In genomic region chr12:116559080-116559329, GRCh38 we compare ENCODE assay signal across 8 cellular contexts. TPM values are rescaled to one million over a fixed set of nuclear protein-coding genes. Genes with fewer than 3 reads are reported as not detected.
DNase-seq lines count a peak whose midpoint lies in the region; ATAC-seq and TF ChIP-seq lines count a peak whose summit lies in the region.

No MANE protein-coding gene starts in this region.

- H3K4me3 Mint-ChIP-seq in CD4-positive, CD25-positive, alpha-beta regulatory T cell = peak overlapping the region; percentile 76 to 90 (median 86)
- H3K4me3 Mint-ChIP-seq in activated T-helper 2 cell treated with anti-CD3 and anti-CD28 coated beads, Interferon-gamma antibody, Interleukin-2, Interleukin-4, amounts not matched to agents 10 μg/mL and 5 μg/mL and 100 μg/mL, durations not matched to agents 14 hours and 24 hours and 36 hours (ENCODE audit: low read depth) = peak overlapping the region; percentile 51

- TF ChIP-seq CTCF in neutrophil (IDR thresholded peaks at IDR 0.05) = no peak
- no peak for TF ChIP-seq CTCF in A673 (conservative IDR thresholded peaks at IDR 0.05; ENCODE audit: low read depth, low read length)

- peaks cover 6 to 7% of the 10 kb centered on the region in 2 experiments for H3K9me3 ChIP-seq in CD4-positive, CD25-positive, alpha-beta regulatory T cell (ENCODE audit: control insufficient read depth in 2 of 2, low read length in 2 of 2)
- no peaks in the 10 kb centered on the region for H3K9me3 ChIP-seq in neutrophil
- H3K9me3 ChIP-seq in A673 (ENCODE audit: low read depth, low read length, poor library complexity, severe bottlenecking) = peaks cover 16% of the 10 kb centered on the region

- no peaks in the 10 kb centered on the region for H3K36me3 ChIP-seq in CD4-positive, CD25-positive, alpha-beta regulatory T cell (ENCODE audit: control insufficient read depth, insufficient read depth, low read length)
- H3K36me3 ChIP-seq in neutrophil (no peaks in the 10 kb centered on the region), A673 (ENCODE audit: insufficient read depth, low read length, poor library complexity, severe bottlenecking) (no peaks in the 10 kb centered on the region)

- peaks cover 3% of the 10 kb centered on the region for H3K36me3 Mint-ChIP-seq in CD4-positive, CD25-positive, alpha-beta regulatory T cell
- peaks cover 9% of the 10 kb centered on the region for H3K36me3 Mint-ChIP-seq in activated T-helper 2 cell treated with anti-CD3 and anti-CD28 coated beads, Interferon-gamma antibody, Interleukin-2, Interleukin-4, amounts not matched to agents 10 μg/mL and 5 μg/mL and 100 μg/mL, durations not matched to agents 14 hours and 24 hours and 36 hours (ENCODE audit: low read depth)

- peak; percentile 13 to 27 for ATAC-seq in CD4-positive, CD25-positive, alpha-beta regulatory T cell (ENCODE audit: low read depth in 2 of 2)
- peak; percentile 54 for ATAC-seq in HG03175 (IDR thresholded peaks at IDR 0.05; ENCODE audit: unreplicated experiment)

- no peaks in the 10 kb centered on the region for H3K27me3 ChIP-seq in CD4-positive, CD25-positive, alpha-beta regulatory T cell (ENCODE audit: control insufficient read depth, insufficient read depth, low read length)
- no peaks in the 10 kb centered on the region for H3K27me3 ChIP-seq in neutrophil
- H3K27me3 ChIP-seq in A673 (replicated peaks; ENCODE audit: insufficient read depth, low read depth, low read length, poor library complexity) = no peaks in the 10 kb centered on the region

- no peak for DNase-seq in CD4-positive, CD25-positive, alpha-beta regulatory T cell
- DNase-seq in GM19240 (ENCODE audit: insufficient read length, low spot score) (peak; percentile 43), SW 1271 (lab: John Stamatoyannopoulos, UW) (no peak), NCI-H146 treated with DMSO at 0.1 percent for 48 hours (lab: John Stamatoyannopoulos, UW; ENCODE audit: unreplicated experiment) (no peak), A673 (ENCODE audit: low spot score) (no peak)
- no peak for DNase-seq in activated T-helper 2 cell treated with anti-CD3 and anti-CD28 coated beads, Interferon-gamma antibody, Interleukin-2, Interleukin-4, amounts not matched to agents 10 μg/mL and 5 μg/mL and 100 μg/mL, durations not matched to agents 14 hours and 24 hours and 36 hours (ENCODE audit: low spot score)

- H3K4me1 Mint-ChIP-seq in CD4-positive, CD25-positive, alpha-beta regulatory T cell = peaks cover 10 to 53% (median 33%) of the 10 kb centered on the region in 4 donors
- H3K4me1 Mint-ChIP-seq in activated T-helper 2 cell treated with anti-CD3 and anti-CD28 coated beads, Interferon-gamma antibody, Interleukin-2, Interleukin-4, amounts not matched to agents 10 μg/mL and 5 μg/mL and 100 μg/mL, durations not matched to agents 14 hours and 24 hours and 36 hours (ENCODE audit: low read depth) = peaks cover 42% of the 10 kb centered on the region

- BruUV-seq in A673 (replicated peaks; lab: Mats Ljungman, UMichigan) = no TSS peak

- H3K4me1 ChIP-seq in CD4-positive, CD25-positive, alpha-beta regulatory T cell (ENCODE audit: control insufficient read depth, insufficient read depth, low read length, poor library complexity, severe bottlenecking) = peaks cover 31% of the 10 kb centered on the region
- H3K4me1 ChIP-seq in neutrophil (ENCODE audit: control insufficient read depth in 1 of 2, insufficient read depth in 1 of 2, low read depth in 1 of 2, low read length in 1 of 2) (peaks cover 50 to 66% of the 10 kb centered on the region in 2 experiments), A673 (ENCODE audit: insufficient read depth, low read length, poor library complexity, severe bottlenecking) (no peaks in the 10 kb centered on the region)

- CTCF ChIA-PET in A673 (lab: Charles Lee) = no interaction called here

- no peaks in the 10 kb centered on the region for H3K27me3 Mint-ChIP-seq in CD4-positive, CD25-positive, alpha-beta regulatory T cell
- no peaks in the 10 kb centered on the region for H3K27me3 Mint-ChIP-seq in activated T-helper 2 cell treated with anti-CD3 and anti-CD28 coated beads, Interferon-gamma antibody, Interleukin-2, Interleukin-4, amounts not matched to agents 10 μg/mL and 5 μg/mL and 100 μg/mL, durations not matched to agents 14 hours and 24 hours and 36 hours (ENCODE audit: low read depth)

- POLR2A ChIA-PET in A673 (lab: Charles Lee; ENCODE audit: low non-redundant PET) = no interaction called here

- H3K9me3 Mint-ChIP-seq in CD4-positive, CD25-positive, alpha-beta regulatory T cell = peaks cover 0 to 4% (median 0%) of the 10 kb centered on the region in 7 donors
- H3K9me3 Mint-ChIP-seq in activated T-helper 2 cell treated with anti-CD3 and anti-CD28 coated beads, Interferon-gamma antibody, Interleukin-2, Interleukin-4, amounts not matched to agents 10 μg/mL and 5 μg/mL and 100 μg/mL, durations not matched to agents 14 hours and 24 hours and 36 hours = peaks cover 18% of the 10 kb centered on the region

- intact Hi-C loops in activated T-helper 2 cell treated with anti-CD3 and anti-CD28 coated beads, Interferon-gamma antibody, Interleukin-2, Interleukin-4, amounts not matched to agents 10 μg/mL and 5 μg/mL and 100 μg/mL, durations not matched to agents 14 hours and 24 hours and 36 hours (cut with micrococcal nuclease) = loop anchor here (1.0 to 10.0 kb wide), 7 partner anchors 21 to 471 kb away; partner anchors contain the start of gene MED13L
- intact Hi-C loops in A673 (cut with micrococcal nuclease; ENCODE audit: unreplicated experiment) = no loop called here

- H3K27ac Mint-ChIP-seq in CD4-positive, CD25-positive, alpha-beta regulatory T cell = peak overlapping the region; percentile 91 to 97 (median 93)
- peak overlapping the region; percentile 95 for H3K27ac Mint-ChIP-seq in activated T-helper 2 cell treated with anti-CD3 and anti-CD28 coated beads, Interferon-gamma antibody, Interleukin-2, Interleukin-4, amounts not matched to agents 10 μg/mL and 5 μg/mL and 100 μg/mL, durations not matched to agents 14 hours and 24 hours and 36 hours

- H3K27ac ChIP-seq in CD4-positive, CD25-positive, alpha-beta regulatory T cell (ENCODE audit: insufficient read depth, low read length, poor library complexity, severe bottlenecking) = peak overlapping the region; percentile 69
- peak overlapping the region; percentile 100 for H3K27ac ChIP-seq in neutrophil
- no peak overlapping the region for H3K27ac ChIP-seq in A673 (ENCODE audit: low read depth, low read length, poor library complexity, severe bottlenecking)

- peak overlapping the region; percentile 73 for H3K4me3 ChIP-seq in CD4-positive, CD25-positive, alpha-beta regulatory T cell (ENCODE audit: low read depth, low read length)
- H3K4me3 ChIP-seq in neutrophil (ENCODE audit: low read depth in 1 of 2, low read length in 1 of 2) (peak overlapping the region; percentile 67 to 77), A673 (ENCODE audit: low read depth, low read length, poor library complexity, severe bottlenecking) (no peak overlapping the region)

RNA-seq across cellular contexts. Expression of gene MAP1LC3B2, which starts 0.2 kb away (rescaled TPM):
- 2.2 TPM for total RNA-seq in CD4-positive, CD25-positive, alpha-beta regulatory T cell
- 10 to 100 TPM in 2 of 4 donors, 1 to 10 TPM in 2; 6.7 to 14.2 (median 10.2) TPM for polyA plus RNA-seq in CD4-positive, CD25-positive, alpha-beta regulatory T cell
- 0.37 and 0.60 TPM in 2 replicates for total RNA-seq in activated T-helper 2 cell treated with anti-CD3 and anti-CD28 coated beads, Interferon-gamma antibody, Interleukin-2, Interleukin-4, amounts not matched to agents 10 μg/mL and 5 μg/mL and 100 μg/mL, durations not matched to agents 14 hours and 24 hours and 36 hours
- 1.7 and 3.9 TPM in 2 replicates for total RNA-seq in A673 (2021)
